ENCODE assay signal across 8 cellular contexts in the genomic region with DNA sequence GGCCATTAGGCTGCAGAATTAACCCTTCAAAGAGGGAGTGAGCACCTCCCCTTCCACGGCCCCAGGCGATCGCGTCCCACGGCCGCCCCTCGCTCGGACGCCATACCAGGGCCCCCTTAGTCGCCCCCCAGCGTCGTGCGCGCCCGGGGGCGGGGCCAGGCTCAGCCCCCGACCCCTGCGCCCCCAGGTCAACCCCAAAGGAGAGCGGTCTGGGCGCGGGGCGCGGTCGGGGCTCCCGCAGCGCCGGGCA. TPM values are rescaled to one million over a fixed set of nuclear protein-coding genes. Genes with fewer than 3 reads are reported as not detected.
DNase-seq lines count a peak whose midpoint lies in the region; ATAC-seq and TF ChIP-seq lines count a peak whose summit lies in the region.

No MANE protein-coding gene starts in this region.

- DNase-seq in GM20000 (ENCODE audit: low spot score): no peak

- H3K4me3 ChIP-seq in HUES48 (ENCODE audit: low read depth, low read length) (peak overlapping the region; percentile 72), iPS-18a (ENCODE audit: low read length) (peak overlapping the region; percentile 38)

- H3K4me1 Mint-ChIP-seq in activated T-helper 17 cell treated with anti-CD3 and anti-CD28 coated beads, Interleukin-2, amount 50 U/mL, for 72 hours: peaks cover 42% of the 10 kb centered on the region
- peaks cover 66% of the 10 kb centered on the region for H3K4me1 Mint-ChIP-seq in stimulated activated memory B cell treated with anti-CD40 and anti-IgM and Interleukin-4, amounts not matched to agents 10 μg/mL and 1 μg/mL and 100 μg/mL, for 72 hours

- H3K36me3 ChIP-seq in HUES48 (ENCODE audit: control insufficient read depth, insufficient read depth, low read length) (no peaks in the 10 kb centered on the region), iPS-18a (ENCODE audit: control insufficient read depth, low read depth, low read length) (no peaks in the 10 kb centered on the region)

- peak overlapping the region; percentile 88 for H3K4me3 Mint-ChIP-seq in activated T-helper 17 cell treated with anti-CD3 and anti-CD28 coated beads, Interleukin-2, amount 50 U/mL, for 72 hours
- H3K4me3 Mint-ChIP-seq in stimulated activated memory B cell treated with anti-CD40 and anti-IgM and Interleukin-4, amounts not matched to agents 10 μg/mL and 1 μg/mL and 100 μg/mL, for 72 hours: peak overlapping the region; percentile 85

- no peak for ATAC-seq in activated T-helper 17 cell treated with anti-CD3 and anti-CD28 coated beads, Interleukin-2, amount 50 U/mL, for 72 hours (replicated peaks)
- ATAC-seq in stimulated activated memory B cell treated with anti-CD40 and anti-IgM and Interleukin-4, amounts not matched to agents 10 μg/mL and 1 μg/mL and 100 μg/mL, for 72 hours: no peak
- ATAC-seq in HG03196 (IDR thresholded peaks at IDR 0.05; ENCODE audit: unreplicated experiment) (no peak), HG03520 (IDR thresholded peaks at IDR 0.05; ENCODE audit: unreplicated experiment) (no peak), GM19397 (IDR thresholded peaks at IDR 0.05; ENCODE audit: unreplicated experiment) (no peak)

- peaks cover 15% of the 10 kb centered on the region for H3K36me3 Mint-ChIP-seq in activated T-helper 17 cell treated with anti-CD3 and anti-CD28 coated beads, Interleukin-2, amount 50 U/mL, for 72 hours (ENCODE audit: low read depth)
- H3K36me3 Mint-ChIP-seq in stimulated activated memory B cell treated with anti-CD40 and anti-IgM and Interleukin-4, amounts not matched to agents 10 μg/mL and 1 μg/mL and 100 μg/mL, for 72 hours: peaks cover 5% of the 10 kb centered on the region

- no peaks in the 10 kb centered on the region for H3K9me3 ChIP-seq in HUES48 (ENCODE audit: control insufficient read depth, insufficient read depth, low read length)
- no peaks in the 10 kb centered on the region for H3K9me3 ChIP-seq in iPS-18a (ENCODE audit: control insufficient read depth, low read depth, low read length)

- no peaks in the 10 kb centered on the region for H3K9me3 Mint-ChIP-seq in activated T-helper 17 cell treated with anti-CD3 and anti-CD28 coated beads, Interleukin-2, amount 50 U/mL, for 72 hours
- H3K9me3 Mint-ChIP-seq in stimulated activated memory B cell treated with anti-CD40 and anti-IgM and Interleukin-4, amounts not matched to agents 10 μg/mL and 1 μg/mL and 100 μg/mL, for 72 hours: no peaks in the 10 kb centered on the region

- H3K27me3 ChIP-seq in HUES48 (ENCODE audit: control insufficient read depth, insufficient read depth, low read length) (no peaks in the 10 kb centered on the region), iPS-18a (ENCODE audit: control insufficient read depth, insufficient read depth, low read length) (no peaks in the 10 kb centered on the region)

- H3K4me1 ChIP-seq in HUES48 (ENCODE audit: control insufficient read depth, insufficient read depth, low read length) (peaks cover 18% of the 10 kb centered on the region), iPS-18a (ENCODE audit: control insufficient read depth, low read depth, low read length) (peaks cover 13% of the 10 kb centered on the region)

- peak overlapping the region; percentile 63; the same call in 1 of the 2 replicates for H3K9ac ChIP-seq in HUES48 (ENCODE audit: low read depth, low read length)
- peak overlapping the region; percentile 66 for H3K9ac ChIP-seq in iPS-18a (ENCODE audit: low read length)

- no peak for TF ChIP-seq CTCF in GM20000 (IDR thresholded peaks at IDR 0.05; ENCODE audit: extremely low read depth, missing control alignments)

- H3K27ac Mint-ChIP-seq in activated T-helper 17 cell treated with anti-CD3 and anti-CD28 coated beads, Interleukin-2, amount 50 U/mL, for 72 hours: peak overlapping the region; percentile 86
- peak overlapping the region; percentile 100 for H3K27ac Mint-ChIP-seq in stimulated activated memory B cell treated with anti-CD40 and anti-IgM and Interleukin-4, amounts not matched to agents 10 μg/mL and 1 μg/mL and 100 μg/mL, for 72 hours

- H3K27me3 Mint-ChIP-seq in activated T-helper 17 cell treated with anti-CD3 and anti-CD28 coated beads, Interleukin-2, amount 50 U/mL, for 72 hours: no peaks in the 10 kb centered on the region
- no peaks in the 10 kb centered on the region for H3K27me3 Mint-ChIP-seq in stimulated activated memory B cell treated with anti-CD40 and anti-IgM and Interleukin-4, amounts not matched to agents 10 μg/mL and 1 μg/mL and 100 μg/mL, for 72 hours

- H3K27ac ChIP-seq in HUES48 (ENCODE audit: low read depth, low read length) (peak overlapping the region; percentile 71), iPS-18a (ENCODE audit: low read length) (no peak overlapping the region)

RNA-seq across cellular contexts. Expression of gene ZBTB4, which starts 0.4 kb away (rescaled TPM):
- total RNA-seq in activated T-helper 17 cell treated with anti-CD3 and anti-CD28 coated beads, Interleukin-2, amount 50 U/mL, for 72 hours: 10 to 100 TPM; 18.9 to 27.5 TPM

RNA-seq across cellular contexts. Expression of gene SLC35G6, which starts 2.2 kb away (rescaled TPM):
- total RNA-seq in activated T-helper 17 cell treated with anti-CD3 and anti-CD28 coated beads, Interleukin-2, amount 50 U/mL, for 72 hours: not detected

RNA-seq across cellular contexts. Expression of gene POLR2A, which starts 5.1 kb away (rescaled TPM):
- total RNA-seq in activated T-helper 17 cell treated with anti-CD3 and anti-CD28 coated beads, Interleukin-2, amount 50 U/mL, for 72 hours: 100 to 1,000 TPM; 256 to 308 TPM

RNA-seq across cellular contexts. Expression of gene CHRNB1, which starts 34.2 kb away (rescaled TPM):
- total RNA-seq in activated T-helper 17 cell treated with anti-CD3 and anti-CD28 coated beads, Interleukin-2, amount 50 U/mL, for 72 hours: 10 to 100 TPM; 10.9 to 13.0 TPM

RNA-seq across cellular contexts. Expression of gene FGF11, which starts 39.8 kb away (rescaled TPM):
- total RNA-seq in activated T-helper 17 cell treated with anti-CD3 and anti-CD28 coated beads, Interleukin-2, amount 50 U/mL, for 72 hours: 10 to 100 TPM in 1 of 2 donors, 1 to 10 TPM in 1; 4.4 to 16.9 TPM
